20 cellular contexts compared by ENCODE assay signal in genomic region chr15:40006646-40007045, GRCh38. TPM values are rescaled to one million over a fixed set of nuclear protein-coding genes. Genes with fewer than 3 reads are reported as not detected.
DNase-seq lines count a peak whose midpoint lies in the region; ATAC-seq and TF ChIP-seq lines count a peak whose summit lies in the region.
"Had no signal": no experiment of that assay in that cellular context is flagged by ENCODE, and none has a peak within 500 bp of the region (broad histone marks: within the 10 kb centered on the region; RNA-seq: fewer than 3 reads in every experiment).

No MANE protein-coding gene starts in this region.

- peak; percentile 70 for DNase-seq in AG10803 (ENCODE audit: low read depth)
- DNase-seq in M059J (ENCODE audit: low read depth): peak; percentile 9
- peak; percentile 92 for DNase-seq in fibroblast of gingiva (ENCODE audit: low read depth)
- peak; percentile 41 for DNase-seq in skeletal muscle cell (ENCODE audit: low read depth)
- DNase-seq: activated CD4-positive, alpha-beta T cell treated with anti-CD3 and anti-CD28 coated beads for 1 hour; activated CD8-positive, alpha-beta memory T cell treated with anti-CD3 and anti-CD28 coated beads for 24 hours; activated naive CD4-positive, alpha-beta T cell treated with anti-CD3 and anti-CD28 coated beads, Interleukin-2, amount 50 U/mL, for 16 hours; activated T-cell treated with anti-CD3 and anti-CD28 coated beads, Interleukin-2, amount 50 U/mL, for 4 hours; Caco-2; dermis blood vessel endothelial cell; gastrocnemius medialis; kidney; NCI-H1930; SIG-M5; T-cell had no signal

- ATAC-seq in HG02759 (IDR thresholded peaks at IDR 0.05; ENCODE audit: unreplicated experiment): no peak
- ATAC-seq in GM21825 (IDR thresholded peaks at IDR 0.05; ENCODE audit: unreplicated experiment): no peak
- ATAC-seq in GM18907 (IDR thresholded peaks at IDR 0.05; ENCODE audit: unreplicated experiment): no peak
- no peak for ATAC-seq in GM18502 (IDR thresholded peaks at IDR 0.05; ENCODE audit: poor library complexity, unreplicated experiment)
- ATAC-seq: activated T-cell treated with anti-CD3 and anti-CD28 coated beads, Interleukin-2, amount 50 U/mL, for 4 hours; gastrocnemius medialis; T-cell had no signal

- no peak overlapping the region for H3K4me3 ChIP-seq in AG10803 (ENCODE audit: low read length)
- H3K4me3 ChIP-seq in skeletal muscle cell (ENCODE audit: low read depth, low read length): no peak overlapping the region
- H3K4me3 ChIP-seq: breast epithelium, gastrocnemius medialis had no signal

- TF ChIP-seq CTCF in AG10803 (conservative IDR thresholded peaks at IDR 0.05; ENCODE audit: low read length): no peak

RNA-seq across cellular contexts. Expression of gene SRP14, which starts 32.3 kb away (rescaled TPM):
- total RNA-seq in M059J (2014; rRNA removed; shearing (Covaris generic)): 236 and 307 TPM in 2 replicates

Comparison
In these comparisons a context has a peak if more than half of its experiments do, and no peak if none do; other contexts are left out.
1. DNase-seq: peak in every context shown above with its lines; median percentile 92 in fibroblast of gingiva; 70 in AG10803; 41 in skeletal muscle cell; 9 in M059J.